1 cellular context compared by ENCODE assay signal in the genomic region with DNA sequence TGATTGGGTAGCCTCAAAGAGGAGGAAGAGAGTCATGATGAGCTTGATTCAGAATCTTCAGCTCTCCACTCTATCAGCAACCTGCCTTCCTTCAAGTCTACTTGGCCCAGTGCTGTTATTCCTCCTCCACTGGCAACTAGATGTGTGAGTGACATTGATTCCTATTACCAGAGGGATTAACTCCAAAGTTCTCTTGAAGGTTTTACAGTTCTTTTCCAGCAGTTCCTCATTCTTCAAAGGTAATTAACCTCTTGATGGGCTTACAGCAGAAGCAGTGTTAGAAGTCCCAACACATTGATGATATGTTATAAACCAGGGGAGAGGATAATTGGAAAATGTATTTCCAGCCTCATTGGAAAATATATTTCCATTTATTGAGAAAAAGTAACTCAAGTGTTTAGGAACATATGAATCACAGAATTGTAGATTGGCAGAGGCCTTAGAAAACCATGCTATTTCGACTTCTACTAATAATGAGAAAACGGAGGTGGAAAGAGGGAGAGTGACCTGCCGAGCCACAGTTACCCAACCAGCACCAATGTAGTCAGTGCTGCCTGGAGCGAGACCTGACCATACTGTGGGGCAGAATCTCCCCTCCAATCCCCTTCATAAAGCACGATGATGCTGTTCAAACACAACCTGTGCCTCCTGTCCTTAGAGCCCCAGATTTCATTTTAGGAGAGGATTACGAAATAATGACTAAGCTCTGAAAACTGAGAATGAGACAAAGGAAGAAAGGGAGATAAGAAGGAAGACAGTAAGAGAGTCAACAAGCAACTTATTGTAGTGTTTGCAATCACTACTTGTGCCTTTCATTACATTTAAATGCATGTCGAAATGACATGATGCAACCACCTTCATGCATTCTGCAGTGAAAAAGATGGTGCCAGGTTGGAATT.
TF ChIP-seq lines count a peak whose summit lies in the region.

No MANE protein-coding gene starts in this region.

TF ChIP-seq in A549, 52 proteins besides CTCF, POLR2A, EP300 and RAD21 (continued from another document):
- TF ChIP-seq, protein P1, sequence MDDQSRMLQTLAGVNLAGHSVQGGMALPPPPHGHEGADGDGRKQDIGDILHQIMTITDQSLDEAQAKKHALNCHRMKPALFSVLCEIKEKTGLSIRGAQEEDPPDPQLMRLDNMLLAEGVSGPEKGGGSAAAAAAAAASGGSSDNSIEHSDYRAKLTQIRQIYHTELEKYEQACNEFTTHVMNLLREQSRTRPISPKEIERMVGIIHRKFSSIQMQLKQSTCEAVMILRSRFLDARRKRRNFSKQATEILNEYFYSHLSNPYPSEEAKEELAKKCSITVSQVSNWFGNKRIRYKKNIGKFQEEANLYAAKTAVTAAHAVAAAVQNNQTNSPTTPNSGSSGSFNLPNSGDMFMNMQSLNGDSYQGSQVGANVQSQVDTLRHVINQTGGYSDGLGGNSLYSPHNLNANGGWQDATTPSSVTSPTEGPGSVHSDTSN (IDR thresholded peaks at IDR 0.05) = no peak
- no peak for TF ChIP-seq HOXA7 (CRISPR knock-in tag; IDR thresholded peaks at IDR 0.05)
- TF ChIP-seq KDM1A (IDR thresholded peaks at IDR 0.05; ENCODE audit: low read depth) = no peak
- no peak for TF ChIP-seq NR3C1 (IDR thresholded peaks at IDR 0.05)
- no peak for TF ChIP-seq CHD4 (IDR thresholded peaks at IDR 0.05; ENCODE audit: borderline replicate concordance)
- TF ChIP-seq, protein P2, sequence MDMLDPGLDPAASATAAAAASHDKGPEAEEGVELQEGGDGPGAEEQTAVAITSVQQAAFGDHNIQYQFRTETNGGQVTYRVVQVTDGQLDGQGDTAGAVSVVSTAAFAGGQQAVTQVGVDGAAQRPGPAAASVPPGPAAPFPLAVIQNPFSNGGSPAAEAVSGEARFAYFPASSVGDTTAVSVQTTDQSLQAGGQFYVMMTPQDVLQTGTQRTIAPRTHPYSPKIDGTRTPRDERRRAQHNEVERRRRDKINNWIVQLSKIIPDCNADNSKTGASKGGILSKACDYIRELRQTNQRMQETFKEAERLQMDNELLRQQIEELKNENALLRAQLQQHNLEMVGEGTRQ (IDR thresholded peaks at IDR 0.05) = no peak
- no peak for TF ChIP-seq FOSB (CRISPR knock-in tag; IDR thresholded peaks at IDR 0.05)
- TF ChIP-seq, protein P3, sequence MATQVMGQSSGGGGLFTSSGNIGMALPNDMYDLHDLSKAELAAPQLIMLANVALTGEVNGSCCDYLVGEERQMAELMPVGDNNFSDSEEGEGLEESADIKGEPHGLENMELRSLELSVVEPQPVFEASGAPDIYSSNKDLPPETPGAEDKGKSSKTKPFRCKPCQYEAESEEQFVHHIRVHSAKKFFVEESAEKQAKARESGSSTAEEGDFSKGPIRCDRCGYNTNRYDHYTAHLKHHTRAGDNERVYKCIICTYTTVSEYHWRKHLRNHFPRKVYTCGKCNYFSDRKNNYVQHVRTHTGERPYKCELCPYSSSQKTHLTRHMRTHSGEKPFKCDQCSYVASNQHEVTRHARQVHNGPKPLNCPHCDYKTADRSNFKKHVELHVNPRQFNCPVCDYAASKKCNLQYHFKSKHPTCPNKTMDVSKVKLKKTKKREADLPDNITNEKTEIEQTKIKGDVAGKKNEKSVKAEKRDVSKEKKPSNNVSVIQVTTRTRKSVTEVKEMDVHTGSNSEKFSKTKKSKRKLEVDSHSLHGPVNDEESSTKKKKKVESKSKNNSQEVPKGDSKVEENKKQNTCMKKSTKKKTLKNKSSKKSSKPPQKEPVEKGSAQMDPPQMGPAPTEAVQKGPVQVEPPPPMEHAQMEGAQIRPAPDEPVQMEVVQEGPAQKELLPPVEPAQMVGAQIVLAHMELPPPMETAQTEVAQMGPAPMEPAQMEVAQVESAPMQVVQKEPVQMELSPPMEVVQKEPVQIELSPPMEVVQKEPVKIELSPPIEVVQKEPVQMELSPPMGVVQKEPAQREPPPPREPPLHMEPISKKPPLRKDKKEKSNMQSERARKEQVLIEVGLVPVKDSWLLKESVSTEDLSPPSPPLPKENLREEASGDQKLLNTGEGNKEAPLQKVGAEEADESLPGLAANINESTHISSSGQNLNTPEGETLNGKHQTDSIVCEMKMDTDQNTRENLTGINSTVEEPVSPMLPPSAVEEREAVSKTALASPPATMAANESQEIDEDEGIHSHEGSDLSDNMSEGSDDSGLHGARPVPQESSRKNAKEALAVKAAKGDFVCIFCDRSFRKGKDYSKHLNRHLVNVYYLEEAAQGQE (IDR thresholded peaks at IDR 0.05) = no peak
- TF ChIP-seq CBX2 (IDR thresholded peaks at IDR 0.05; ENCODE audit: borderline replicate concordance, low read depth) = no peak
- TF ChIP-seq NPAS2 (CRISPR knock-in tag; IDR thresholded peaks at IDR 0.05; ENCODE audit: borderline replicate concordance) = no peak
- no peak for TF ChIP-seq MAZ (IDR thresholded peaks at IDR 0.05; ENCODE audit: borderline replicate concordance, low read depth, low read length)
- TF ChIP-seq MAFK (IDR thresholded peaks at IDR 0.05; ENCODE audit: partially characterized antibody) = no peak
- no peak for TF ChIP-seq EHMT2 (IDR thresholded peaks at IDR 0.05; ENCODE audit: low read depth)
- TF ChIP-seq, protein P4, sequence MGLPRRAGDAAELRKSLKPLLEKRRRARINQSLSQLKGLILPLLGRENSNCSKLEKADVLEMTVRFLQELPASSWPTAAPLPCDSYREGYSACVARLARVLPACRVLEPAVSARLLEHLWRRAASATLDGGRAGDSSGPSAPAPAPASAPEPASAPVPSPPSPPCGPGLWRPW (IDR thresholded peaks at IDR 0.05) = peak; percentile 97
- TF ChIP-seq CBX8 (IDR thresholded peaks at IDR 0.05) = no peak
- TF ChIP-seq, protein P5, sequence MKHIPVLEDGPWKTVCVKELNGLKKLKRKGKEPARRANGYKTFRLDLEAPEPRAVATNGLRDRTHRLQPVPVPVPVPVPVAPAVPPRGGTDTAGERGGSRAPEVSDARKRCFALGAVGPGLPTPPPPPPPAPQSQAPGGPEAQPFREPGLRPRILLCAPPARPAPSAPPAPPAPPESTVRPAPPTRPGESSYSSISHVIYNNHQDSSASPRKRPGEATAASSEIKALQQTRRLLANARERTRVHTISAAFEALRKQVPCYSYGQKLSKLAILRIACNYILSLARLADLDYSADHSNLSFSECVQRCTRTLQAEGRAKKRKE (CRISPR knock-in tag; IDR thresholded peaks at IDR 0.05; ENCODE audit: low read depth) = no peak
- TF ChIP-seq TFCP2L1 (CRISPR knock-in tag; IDR thresholded peaks at IDR 0.05) = no peak
- no peak for TF ChIP-seq ZNF302 (CRISPR knock-in tag; IDR thresholded peaks at IDR 0.05)
- no peak for TF ChIP-seq RARB (CRISPR knock-in tag; IDR thresholded peaks at IDR 0.05)
- TF ChIP-seq RCOR1 (IDR thresholded peaks at IDR 0.05; ENCODE audit: low read depth, low read length) = no peak
- peak; percentile 78 for TF ChIP-seq FOSL2 (IDR thresholded peaks at IDR 0.05)
- TF ChIP-seq FOSL2 (CRISPR knock-in tag; IDR thresholded peaks at IDR 0.05) = peak; percentile 81
- TF ChIP-seq EHF (CRISPR knock-in tag; IDR thresholded peaks at IDR 0.05) = no peak
- TF ChIP-seq, protein P6, sequence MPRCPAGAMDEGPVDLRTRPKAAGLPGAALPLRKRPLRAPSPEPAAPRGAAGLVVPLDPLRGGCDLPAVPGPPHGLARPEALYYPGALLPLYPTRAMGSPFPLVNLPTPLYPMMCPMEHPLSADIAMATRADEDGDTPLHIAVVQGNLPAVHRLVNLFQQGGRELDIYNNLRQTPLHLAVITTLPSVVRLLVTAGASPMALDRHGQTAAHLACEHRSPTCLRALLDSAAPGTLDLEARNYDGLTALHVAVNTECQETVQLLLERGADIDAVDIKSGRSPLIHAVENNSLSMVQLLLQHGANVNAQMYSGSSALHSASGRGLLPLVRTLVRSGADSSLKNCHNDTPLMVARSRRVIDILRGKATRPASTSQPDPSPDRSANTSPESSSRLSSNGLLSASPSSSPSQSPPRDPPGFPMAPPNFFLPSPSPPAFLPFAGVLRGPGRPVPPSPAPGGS (IDR thresholded peaks at IDR 0.05) = peak; percentile 95; the same call in 2 of the 3 replicates
- no peak for TF ChIP-seq HEYL (CRISPR knock-in tag; IDR thresholded peaks at IDR 0.05)
- no peak for TF ChIP-seq KDM5A (IDR thresholded peaks at IDR 0.05)
- TF ChIP-seq, protein P7, sequence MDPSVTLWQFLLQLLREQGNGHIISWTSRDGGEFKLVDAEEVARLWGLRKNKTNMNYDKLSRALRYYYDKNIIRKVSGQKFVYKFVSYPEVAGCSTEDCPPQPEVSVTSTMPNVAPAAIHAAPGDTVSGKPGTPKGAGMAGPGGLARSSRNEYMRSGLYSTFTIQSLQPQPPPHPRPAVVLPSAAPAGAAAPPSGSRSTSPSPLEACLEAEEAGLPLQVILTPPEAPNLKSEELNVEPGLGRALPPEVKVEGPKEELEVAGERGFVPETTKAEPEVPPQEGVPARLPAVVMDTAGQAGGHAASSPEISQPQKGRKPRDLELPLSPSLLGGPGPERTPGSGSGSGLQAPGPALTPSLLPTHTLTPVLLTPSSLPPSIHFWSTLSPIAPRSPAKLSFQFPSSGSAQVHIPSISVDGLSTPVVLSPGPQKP (IDR thresholded peaks at IDR 0.05; ENCODE audit: low read depth, low read length) = no peak
- no peak for TF ChIP-seq CHD2 (IDR thresholded peaks at IDR 0.05; ENCODE audit: low read length, partially characterized antibody)
- peak; percentile 97 to 98 for TF ChIP-seq CEBPB (IDR thresholded peaks at IDR 0.05)
- TF ChIP-seq PHF8 (IDR thresholded peaks at IDR 0.05; ENCODE audit: borderline replicate concordance, low read depth) = no peak
- no peak for TF ChIP-seq HOXB13 (CRISPR knock-in tag; IDR thresholded peaks at IDR 0.05; ENCODE audit: low read depth)
TF ChIP-seq in A549: peak in this region for 8.
